8 cellular contexts compared by ENCODE assay signal in genomic region chr16:84952335-84953050, GRCh38. TPM values are rescaled to one million over a fixed set of nuclear protein-coding genes. Genes with fewer than 3 reads are reported as not detected.
DNase-seq lines count a peak whose midpoint lies in the region; TF ChIP-seq lines count a peak whose summit lies in the region.

No MANE protein-coding gene starts in this region.

- no peaks in the 10 kb centered on the region for H3K27me3 Mint-ChIP-seq in activated T-helper 2 cell treated with anti-CD3 and anti-CD28 coated beads, Interferon-gamma antibody, Interleukin-2, Interleukin-4, amounts not matched to agents 10 μg/mL and 5 μg/mL and 100 μg/mL, durations not matched to agents 14 hours and 24 hours and 36 hours (ENCODE audit: low read depth)

- H3K4me1 Mint-ChIP-seq in activated T-helper 2 cell treated with anti-CD3 and anti-CD28 coated beads, Interferon-gamma antibody, Interleukin-2, Interleukin-4, amounts not matched to agents 10 μg/mL and 5 μg/mL and 100 μg/mL, durations not matched to agents 14 hours and 24 hours and 36 hours (ENCODE audit: low read depth): no peaks in the 10 kb centered on the region

- no peak overlapping the region for H3K4me3 Mint-ChIP-seq in activated T-helper 2 cell treated with anti-CD3 and anti-CD28 coated beads, Interferon-gamma antibody, Interleukin-2, Interleukin-4, amounts not matched to agents 10 μg/mL and 5 μg/mL and 100 μg/mL, durations not matched to agents 14 hours and 24 hours and 36 hours (ENCODE audit: low read depth)

- TF ChIP-seq CTCF in LNCAP (IDR thresholded peaks at IDR 0.05): peak; percentile 85

- H3K36me3 Mint-ChIP-seq in activated T-helper 2 cell treated with anti-CD3 and anti-CD28 coated beads, Interferon-gamma antibody, Interleukin-2, Interleukin-4, amounts not matched to agents 10 μg/mL and 5 μg/mL and 100 μg/mL, durations not matched to agents 14 hours and 24 hours and 36 hours (ENCODE audit: low read depth): no peaks in the 10 kb centered on the region

- intact Hi-C loops in activated T-helper 2 cell treated with anti-CD3 and anti-CD28 coated beads, Interferon-gamma antibody, Interleukin-2, Interleukin-4, amounts not matched to agents 10 μg/mL and 5 μg/mL and 100 μg/mL, durations not matched to agents 14 hours and 24 hours and 36 hours (cut with micrococcal nuclease): loop anchor here (1.0 to 2.0 kb wide), 3 partner anchors 28 to 330 kb away; no protein-coding TSS in a partner anchor

- H3K27ac Mint-ChIP-seq in activated T-helper 2 cell treated with anti-CD3 and anti-CD28 coated beads, Interferon-gamma antibody, Interleukin-2, Interleukin-4, amounts not matched to agents 10 μg/mL and 5 μg/mL and 100 μg/mL, durations not matched to agents 14 hours and 24 hours and 36 hours: no peak overlapping the region

- DNase-seq in SIG-M5 treated with dmso at 0.1 percent for 504 hours (lab: John Stamatoyannopoulos, UW; ENCODE audit: unreplicated experiment) (peak; percentile 73), SIG-M5 (lab: John Stamatoyannopoulos, UW) (no peak), RPMI8226 (peak; percentile 72), foreskin melanocyte (peak; percentile 64), occipital lobe (lab: John Stamatoyannopoulos, UW) (peak; percentile 49), superior temporal gyrus (ENCODE audit: extremely low spot score) (peak; percentile 96)
- peak; percentile 59 for DNase-seq in activated T-helper 2 cell treated with anti-CD3 and anti-CD28 coated beads, Interferon-gamma antibody, Interleukin-2, Interleukin-4, amounts not matched to agents 10 μg/mL and 5 μg/mL and 100 μg/mL, durations not matched to agents 14 hours and 24 hours and 36 hours (ENCODE audit: low spot score)

- no peaks in the 10 kb centered on the region for H3K9me3 Mint-ChIP-seq in activated T-helper 2 cell treated with anti-CD3 and anti-CD28 coated beads, Interferon-gamma antibody, Interleukin-2, Interleukin-4, amounts not matched to agents 10 μg/mL and 5 μg/mL and 100 μg/mL, durations not matched to agents 14 hours and 24 hours and 36 hours

RNA-seq across cellular contexts. Expression of gene ZDHHC7, which starts 58.8 kb away (rescaled TPM):
- total RNA-seq in activated T-helper 2 cell treated with anti-CD3 and anti-CD28 coated beads, Interferon-gamma antibody, Interleukin-2, Interleukin-4, amounts not matched to agents 10 μg/mL and 5 μg/mL and 100 μg/mL, durations not matched to agents 14 hours and 24 hours and 36 hours: 29.1 and 30.0 TPM in 2 replicates
- total RNA-seq in occipital lobe: 24.0 TPM
